20 cellular contexts compared by ENCODE assay signal in genomic region chr1:60342569-60342968, GRCh38.
DNase-seq lines count a peak whose midpoint lies in the region; FAIRE-seq and TF ChIP-seq lines count a peak whose summit lies in the region.
"Had no signal": no experiment of that assay in that cellular context is flagged by ENCODE, and none has a peak within 500 bp of the region (broad histone marks: within the 10 kb centered on the region; RNA-seq: fewer than 3 reads in every experiment).

No MANE protein-coding gene starts in this region.

- no CpG with 5 or more reads among the region's 1 CpG for WGBS in H9 (ENCODE audit: extremely low coverage, insufficient read length, low lambda C conversion rate)

- H3K79me2 ChIP-seq in H9 (ENCODE audit: insufficient read depth, low read length) = no peaks in the 10 kb centered on the region

- no peaks in the 10 kb centered on the region for H3K4me1 Mint-ChIP-seq in H9
- H3K4me1 Mint-ChIP-seq: CD4-positive, CD25-positive, alpha-beta regulatory T cell; CD8-positive, alpha-beta memory T cell had no signal

- H2BK20ac ChIP-seq in H9 (ENCODE audit: low read depth, low read length, poor library complexity, severe bottlenecking) = no peak overlapping the region

- no peak overlapping the region for H4K8ac ChIP-seq in H9 (replicated peaks; ENCODE audit: insufficient read length, low read depth, low read length)

- H3K18ac ChIP-seq in H9 (ENCODE audit: insufficient read length, low read depth, low read length) = no peak overlapping the region

- H3K23me2 ChIP-seq in H9 (ENCODE audit: insufficient read length, low read depth, low read length, poor library complexity, severe bottlenecking) = no peaks in the 10 kb centered on the region

- H3K36me3 Mint-ChIP-seq in H9 (ENCODE audit: insufficient read depth in 1 of 3, low read depth in 3 of 3) = no peaks in the 10 kb centered on the region
- H3K36me3 Mint-ChIP-seq: CD4-positive, CD25-positive, alpha-beta regulatory T cell; CD8-positive, alpha-beta memory T cell had no signal

- H3K27me3 ChIP-seq in bronchial epithelial cell (ENCODE audit: control insufficient read depth, insufficient read depth, low read length) (no peaks in the 10 kb centered on the region), H9 (ENCODE audit: insufficient read depth, low read length) (no peaks in the 10 kb centered on the region)
- H3K27me3 ChIP-seq: BE2C had no signal

- no peak overlapping the region for H2AFZ ChIP-seq in H9 (ENCODE audit: low read length)

- no peaks in the 10 kb centered on the region for H3K9me3 ChIP-seq in H9 (ENCODE audit: control insufficient read depth, low read depth, low read length)
- H3K9me3 ChIP-seq: BE2C, HAP-1 had no signal

- no peak overlapping the region for H3K14ac ChIP-seq in H9 (ENCODE audit: insufficient read depth, low read length)

- H3K27ac Mint-ChIP-seq in H9 = no peak overlapping the region
- H3K27ac Mint-ChIP-seq: CD4-positive, CD25-positive, alpha-beta regulatory T cell; CD8-positive, alpha-beta memory T cell had no signal

- TF ChIP-seq CTCF in bronchial epithelial cell (IDR thresholded peaks at IDR 0.05; ENCODE audit: insufficient read depth, low read length, severe bottlenecking) (no peak), foreskin fibroblast (IDR thresholded peaks at IDR 0.05; ENCODE audit: low read depth, low read length) (no peak), H9 (conservative IDR thresholded peaks at IDR 0.05) (no peak)

- H3K4me3 Mint-ChIP-seq in H9 = no peak overlapping the region
- H3K4me3 Mint-ChIP-seq: CD4-positive, CD25-positive, alpha-beta regulatory T cell; CD8-positive, alpha-beta memory T cell had no signal

- H2BK5ac ChIP-seq in H9 (ENCODE audit: insufficient read length, low read length) = no peak overlapping the region

- H4K91ac ChIP-seq in H9 (ENCODE audit: insufficient read length, low read depth, low read length) = no peak overlapping the region

- no peak overlapping the region for H3K4ac ChIP-seq in H9 (ENCODE audit: low read depth, low read length)

- H2BK12ac ChIP-seq in H9 (ENCODE audit: insufficient read length, low read depth, low read length) = no peak overlapping the region

- H3K4me1 ChIP-seq in H9 (ENCODE audit: insufficient read depth, low read length) = no peaks in the 10 kb centered on the region
- H3K4me1 ChIP-seq: BE2C, HAP-1 had no signal

- H3K4me2 ChIP-seq in H9 (ENCODE audit: insufficient read depth, insufficient read length, low read length) = no peak overlapping the region

- H2AK5ac ChIP-seq in H9 (ENCODE audit: insufficient read length, low read length) = no peak overlapping the region

- H3K23ac ChIP-seq in H9 (ENCODE audit: insufficient read length, low read depth, low read length) = no peak overlapping the region

- H3K79me1 ChIP-seq in H9 (ENCODE audit: insufficient read depth, low read depth, low read length, poor library complexity, severe bottlenecking) = no peaks in the 10 kb centered on the region

- no peak overlapping the region for H3K9ac ChIP-seq in H9 (ENCODE audit: extremely low read depth, insufficient read length, low read length)

- no peak overlapping the region for H4K5ac ChIP-seq in H9 (ENCODE audit: insufficient read length, low read depth, low read length)

- FAIRE-seq in bronchial epithelial cell (lab: Jason Lieb, UNC) = no peak
- no peak for FAIRE-seq in frontal cortex (lab: Jason Lieb, UNC)
- FAIRE-seq: GM12878, H1 had no signal

- H3K27me3 Mint-ChIP-seq in H9 (ENCODE audit: low read depth) = no peaks in the 10 kb centered on the region
- H3K27me3 Mint-ChIP-seq: CD4-positive, CD25-positive, alpha-beta regulatory T cell; CD8-positive, alpha-beta memory T cell had no signal

- no peak overlapping the region for H3T11ph ChIP-seq in H9 (ENCODE audit: low read length)

- no peak overlapping the region for H3K56ac ChIP-seq in H9 (ENCODE audit: insufficient read length, low read depth, low read length)

- H4K20me1 ChIP-seq in H9 (ENCODE audit: control insufficient read depth, insufficient read depth, insufficient read length) = no peaks in the 10 kb centered on the region

- DNase-seq in LoVo (ENCODE audit: low spot score) (peak; percentile 30), bronchial epithelial cell (ENCODE audit: low read depth) (peak; percentile 12), foreskin fibroblast (peak; percentile 7 to 48), H9 (no peak), frontal cortex (ENCODE audit: low spot score in 2 of 2) (no peak), amygdala (lab: John Stamatoyannopoulos, UW) (no peak), NCI-H82 (lab: John Stamatoyannopoulos, UW) (no peak)
- DNase-seq: BE2C; C1 segment of cervical spinal cord; CD4-positive, CD25-positive, alpha-beta regulatory T cell; CD8-positive, alpha-beta memory T cell; COR-L47; DMS 273 treated with DMSO at 0.1 percent for 48 hours; DMS53; DND-41; EL had no signal

- H3K27ac ChIP-seq in H9 (ENCODE audit: insufficient read length, low read depth, low read length) = no peak overlapping the region
- H3K27ac ChIP-seq: HL-60 had no signal

- H3K9me3 Mint-ChIP-seq in H9 = no peaks in the 10 kb centered on the region

- H3K36me3 ChIP-seq in bronchial epithelial cell (ENCODE audit: control insufficient read depth, insufficient read depth, low read length) = no peaks in the 10 kb centered on the region
- H3K36me3 ChIP-seq: BE2C, HAP-1 had no signal

- H2BK120ac ChIP-seq in H9 (ENCODE audit: low read depth, low read length, poor library complexity, severe bottlenecking) = no peak overlapping the region

- H2BK15ac ChIP-seq in H9 (ENCODE audit: low read depth, low read length) = no peak overlapping the region

- no peak overlapping the region for H3K4me3 ChIP-seq in bronchial epithelial cell (ENCODE audit: low read depth, low read length)
- H3K4me3 ChIP-seq in foreskin fibroblast (ENCODE audit: low read depth in 1 of 2, low read length in 2 of 2) = no peak overlapping the region
- H3K4me3 ChIP-seq: GM12878, HAP-1 had no signal

Comparison
In these comparisons a context has a peak if more than half of its experiments do, and no peak if none do; other contexts are left out.
1. DNase-seq: peak in LoVo (single experiment), bronchial epithelial cell (single experiment) and foreskin fibroblast (2 of 2); none in H9 (single experiment), frontal cortex (0 of 2), amygdala (0 of 56) and NCI-H82 (single experiment).